Comparison of ENCODE assay signal across 3 cellular contexts in the genomic region with DNA sequence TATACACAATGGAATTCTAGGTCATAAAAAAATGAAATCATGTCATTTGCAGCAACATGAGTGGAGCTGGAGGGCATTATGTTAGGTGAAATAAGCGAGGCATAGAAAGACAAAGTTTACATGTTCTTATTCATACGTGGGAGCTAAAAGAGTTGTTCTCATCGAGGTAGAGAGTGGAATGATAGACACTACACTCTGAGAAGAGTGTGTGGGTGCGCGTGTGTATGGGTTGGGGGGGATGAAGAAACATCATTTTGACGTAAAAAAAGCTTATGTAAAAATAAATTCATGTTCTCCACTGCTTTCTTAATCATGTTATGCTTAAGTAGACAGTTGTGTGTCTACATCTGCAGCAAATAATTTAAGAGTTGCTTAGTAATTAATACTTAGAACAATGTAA.
"Had no signal": no experiment of that assay in that cellular context is flagged by ENCODE, and none has a peak within 500 bp of the region (broad histone marks: within the 10 kb centered on the region; RNA-seq: fewer than 3 reads in every experiment).

No MANE protein-coding gene starts in this region.

- DNase-seq: IMR-90, KBM-7, KG1 had no signal
